8 cellular contexts compared by ENCODE assay signal in the genomic region with DNA sequence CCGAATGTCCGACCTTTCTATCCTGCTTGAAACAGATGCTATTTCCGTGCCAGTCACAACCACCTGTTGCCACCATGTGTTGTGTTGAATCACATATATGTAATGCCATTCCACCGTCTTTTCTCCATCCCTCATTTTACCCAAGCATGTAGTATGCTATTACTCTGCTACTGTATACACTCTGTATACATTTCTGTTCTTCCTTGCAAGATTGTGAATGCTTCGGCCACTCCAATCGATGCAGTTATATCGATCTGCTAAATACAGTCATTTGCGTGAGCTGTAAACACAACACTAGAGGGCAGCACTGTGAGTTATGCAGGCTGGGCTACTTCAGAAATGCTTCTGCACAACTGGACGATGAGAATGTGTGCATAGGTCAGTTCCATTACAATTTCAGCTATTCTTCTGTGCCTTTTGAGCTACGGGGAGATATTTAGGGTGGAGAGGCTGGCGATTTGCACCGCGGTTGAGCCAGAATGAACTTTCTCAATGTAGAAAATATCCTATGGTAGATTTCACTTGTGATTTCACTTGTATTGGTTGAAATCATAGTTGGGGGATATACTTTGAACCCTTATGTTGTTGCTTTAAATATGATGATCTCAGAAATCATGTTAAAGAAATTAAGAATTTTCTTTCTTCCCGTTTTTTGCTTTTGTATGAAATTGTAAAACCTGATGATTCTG.
DNase-seq lines count a peak whose midpoint lies in the region; ATAC-seq, FAIRE-seq and TF ChIP-seq lines count a peak whose summit lies in the region.

No MANE protein-coding gene starts in this region.

- H3K27me3 ChIP-seq in kidney epithelial cell (ENCODE audit: control insufficient read depth, insufficient read depth, low read length) (no peaks in the 10 kb centered on the region), transverse colon (no peaks in the 10 kb centered on the region)

- no peak overlapping the region for H3K27ac ChIP-seq in transverse colon

- intact Hi-C loops in transverse colon (cut with DNase I; ENCODE audit: low total_unique reads) = no loop called here

- TF ChIP-seq EP300 in transverse colon (IDR thresholded peaks at IDR 0.05; ENCODE audit: low read depth) = no peak

- H3K9me3 ChIP-seq in transverse colon = peaks cover 0 to 4% of the 10 kb centered on the region in 2 donors

- ATAC-seq in GM18519 (IDR thresholded peaks at IDR 0.05; ENCODE audit: low FRiP score, unreplicated experiment) = peak; percentile 53
- peak; percentile 84 for ATAC-seq in HG02938 (IDR thresholded peaks at IDR 0.05; ENCODE audit: unreplicated experiment)

- DNase-seq in D721Med (ENCODE audit: insufficient read length, low spot score) (no peak), NCI-H510A (lab: John Stamatoyannopoulos, UW) (peak; percentile 7), astrocyte of the cerebellum (ENCODE audit: low read depth) (peak; percentile 22), kidney epithelial cell (ENCODE audit: low read depth) (peak; percentile 5), transverse colon (peak; percentile 45), GOT3 (lab: John Stamatoyannopoulos, UW) (no peak)

- 52 to 55% methylated on average over 14 of the region's 14 CpGs for WGBS in transverse colon (ENCODE audit: low coverage in 1 of 2), 2 donors

- peak; percentile 89 for FAIRE-seq in D721Med (lab: Jason Lieb, UNC)

- H3K36me3 ChIP-seq in kidney epithelial cell (ENCODE audit: control insufficient read depth, insufficient read depth, low read length) (no peaks in the 10 kb centered on the region), transverse colon (no peaks in the 10 kb centered on the region)

- peaks cover 0 to 6% (median 0%) of the 10 kb centered on the region in 4 donors for H3K4me1 ChIP-seq in transverse colon

- TF ChIP-seq CTCF in D721Med (IDR thresholded peaks at IDR 0.05; ENCODE audit: insufficient read depth, missing control alignments) (peak; percentile 76), astrocyte of the cerebellum (IDR thresholded peaks at IDR 0.05; ENCODE audit: low read depth, low read length, missing control alignments) (peak; percentile 62), kidney epithelial cell (IDR thresholded peaks at IDR 0.05; ENCODE audit: insufficient read depth, low read length, poor library complexity, severe bottlenecking) (peak; percentile 69), transverse colon (IDR thresholded peaks at IDR 0.05) (peak; percentile 54 to 77 (median 64))

- in situ Hi-C loops in astrocyte of the cerebellum (cut with HindIII; ENCODE audit: low sequenced_read_pairs) (no loop called here), transverse colon (cut with MboI; ENCODE audit: low pct_ligation_motif_present in 1 of 4, low pct_unique_long_range_greater_than_20kb in 1 of 4, low sequenced_read_pairs in 3 of 4) (loop anchor here in 3 of 4 donors (25.0 kb wide), 2 partner anchors 307 to 332 kb away; no protein-coding TSS in a partner anchor)

- H3K4me3 ChIP-seq in astrocyte of the cerebellum (ENCODE audit: low read depth, low read length) (no peak overlapping the region), kidney epithelial cell (ENCODE audit: low read depth, low read length) (no peak overlapping the region), transverse colon (no peak overlapping the region)

- no peak for TF ChIP-seq POLR2A in transverse colon (IDR thresholded peaks at IDR 0.05)

Comparison
In these comparisons a context has a peak if more than half of its experiments do, and no peak if none do; other contexts are left out.
1. DNase-seq: peak in NCI-H510A (single experiment), astrocyte of the cerebellum (single experiment), kidney epithelial cell (single experiment) and transverse colon (single experiment); none in D721Med (single experiment) and GOT3 (single experiment).
2. Peak in every context shown above with its lines, with median percentiles within 50 percentile points of each other: CTCF ChIP-seq.